In the genomic region with DNA sequence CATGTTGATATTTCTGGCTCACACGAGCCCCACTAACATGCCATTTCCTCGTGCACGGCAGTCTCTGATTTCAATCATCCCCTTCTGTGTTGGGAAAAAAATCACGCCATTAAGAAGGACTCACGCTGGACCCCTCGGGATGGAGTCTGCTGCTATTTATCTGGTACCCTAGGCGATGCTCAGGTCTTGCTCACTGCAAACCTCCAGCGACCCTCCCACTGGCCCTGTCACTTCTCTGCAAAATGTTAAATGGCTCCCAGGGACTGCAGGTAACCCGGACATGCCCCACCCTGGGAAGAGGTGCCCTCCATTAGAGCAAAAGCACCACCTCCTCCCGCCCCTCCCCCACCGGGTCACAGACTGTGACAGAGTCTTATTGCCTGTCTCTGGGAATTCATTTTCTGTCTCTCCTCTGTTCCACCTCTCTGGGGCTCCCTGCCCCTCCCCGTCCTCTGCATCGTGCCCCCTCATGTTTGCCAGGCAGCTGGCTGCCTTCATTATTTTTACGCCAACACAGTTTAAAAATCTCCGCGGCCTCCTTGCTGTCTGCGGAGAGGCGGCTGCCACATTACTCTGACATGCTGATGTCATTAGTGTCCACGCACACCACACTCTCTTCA, we compare ENCODE assay signal across 1 cellular context.
TF ChIP-seq lines count a peak whose summit lies in the region.

No MANE protein-coding gene starts in this region.

TF ChIP-seq in GM23338, 12 proteins besides CTCF, POLR2A, EP300 and RAD21 (continued from another document):
- TF ChIP-seq, protein P1, sequence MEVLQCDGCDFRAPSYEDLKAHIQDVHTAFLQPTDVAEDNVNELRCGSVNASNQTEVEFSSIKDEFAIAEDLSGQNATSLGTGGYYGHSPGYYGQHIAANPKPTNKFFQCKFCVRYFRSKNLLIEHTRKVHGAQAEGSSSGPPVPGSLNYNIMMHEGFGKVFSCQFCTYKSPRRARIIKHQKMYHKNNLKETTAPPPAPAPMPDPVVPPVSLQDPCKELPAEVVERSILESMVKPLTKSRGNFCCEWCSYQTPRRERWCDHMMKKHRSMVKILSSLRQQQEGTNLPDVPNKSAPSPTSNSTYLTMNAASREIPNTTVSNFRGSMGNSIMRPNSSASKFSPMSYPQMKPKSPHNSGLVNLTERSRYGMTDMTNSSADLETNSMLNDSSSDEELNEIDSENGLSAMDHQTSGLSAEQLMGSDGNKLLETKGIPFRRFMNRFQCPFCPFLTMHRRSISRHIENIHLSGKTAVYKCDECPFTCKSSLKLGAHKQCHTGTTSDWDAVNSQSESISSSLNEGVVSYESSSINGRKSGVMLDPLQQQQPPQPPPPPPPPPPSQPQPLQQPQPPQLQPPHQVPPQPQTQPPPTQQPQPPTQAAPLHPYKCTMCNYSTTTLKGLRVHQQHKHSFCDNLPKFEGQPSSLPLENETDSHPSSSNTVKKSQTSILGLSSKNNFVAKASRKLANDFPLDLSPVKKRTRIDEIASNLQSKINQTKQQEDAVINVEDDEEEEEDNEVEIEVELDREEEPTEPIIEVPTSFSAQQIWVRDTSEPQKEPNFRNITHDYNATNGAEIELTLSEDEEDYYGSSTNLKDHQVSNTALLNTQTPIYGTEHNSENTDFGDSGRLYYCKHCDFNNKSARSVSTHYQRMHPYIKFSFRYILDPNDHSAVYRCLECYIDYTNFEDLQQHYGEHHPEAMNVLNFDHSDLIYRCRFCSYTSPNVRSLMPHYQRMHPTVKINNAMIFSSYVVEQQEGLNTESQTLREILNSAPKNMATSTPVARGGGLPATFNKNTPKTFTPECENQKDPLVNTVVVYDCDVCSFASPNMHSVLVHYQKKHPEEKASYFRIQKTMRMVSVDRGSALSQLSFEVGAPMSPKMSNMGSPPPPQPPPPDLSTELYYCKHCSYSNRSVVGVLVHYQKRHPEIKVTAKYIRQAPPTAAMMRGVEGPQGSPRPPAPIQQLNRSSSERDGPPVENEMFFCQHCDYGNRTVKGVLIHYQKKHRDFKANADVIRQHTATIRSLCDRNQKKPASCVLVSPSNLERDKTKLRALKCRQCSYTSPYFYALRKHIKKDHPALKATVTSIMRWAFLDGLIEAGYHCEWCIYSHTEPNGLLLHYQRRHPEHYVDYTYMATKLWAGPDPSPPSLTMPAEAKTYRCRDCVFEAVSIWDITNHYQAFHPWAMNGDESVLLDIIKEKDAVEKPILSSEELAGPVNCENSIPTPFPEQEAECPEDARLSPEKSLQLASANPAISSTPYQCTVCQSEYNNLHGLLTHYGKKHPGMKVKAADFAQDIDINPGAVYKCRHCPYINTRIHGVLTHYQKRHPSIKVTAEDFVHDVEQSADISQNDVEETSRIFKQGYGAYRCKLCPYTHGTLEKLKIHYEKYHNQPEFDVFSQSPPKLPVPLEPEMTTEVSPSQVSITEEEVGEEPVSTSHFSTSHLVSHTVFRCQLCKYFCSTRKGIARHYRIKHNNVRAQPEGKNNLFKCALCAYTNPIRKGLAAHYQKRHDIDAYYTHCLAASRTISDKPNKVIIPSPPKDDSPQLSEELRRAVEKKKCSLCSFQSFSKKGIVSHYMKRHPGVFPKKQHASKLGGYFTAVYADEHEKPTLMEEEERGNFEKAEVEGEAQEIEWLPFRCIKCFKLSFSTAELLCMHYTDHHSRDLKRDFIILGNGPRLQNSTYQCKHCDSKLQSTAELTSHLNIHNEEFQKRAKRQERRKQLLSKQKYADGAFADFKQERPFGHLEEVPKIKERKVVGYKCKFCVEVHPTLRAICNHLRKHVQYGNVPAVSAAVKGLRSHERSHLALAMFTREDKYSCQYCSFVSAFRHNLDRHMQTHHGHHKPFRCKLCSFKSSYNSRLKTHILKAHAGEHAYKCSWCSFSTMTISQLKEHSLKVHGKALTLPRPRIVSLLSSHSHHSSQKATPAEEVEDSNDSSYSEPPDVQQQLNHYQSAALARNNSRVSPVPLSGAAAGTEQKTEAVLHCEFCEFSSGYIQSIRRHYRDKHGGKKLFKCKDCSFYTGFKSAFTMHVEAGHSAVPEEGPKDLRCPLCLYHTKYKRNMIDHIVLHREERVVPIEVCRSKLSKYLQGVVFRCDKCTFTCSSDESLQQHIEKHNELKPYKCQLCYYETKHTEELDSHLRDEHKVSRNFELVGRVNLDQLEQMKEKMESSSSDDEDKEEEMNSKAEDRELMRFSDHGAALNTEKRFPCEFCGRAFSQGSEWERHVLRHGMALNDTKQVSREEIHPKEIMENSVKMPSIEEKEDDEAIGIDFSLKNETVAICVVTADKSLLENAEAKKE (CRISPR knock-in tag; IDR thresholded peaks at IDR 0.05): no peak
- no peak for TF ChIP-seq CREB1 (CRISPR knock-in tag; IDR thresholded peaks at IDR 0.05; ENCODE audit: low read depth)
- no peak for TF ChIP-seq POLR2AphosphoS5 (IDR thresholded peaks at IDR 0.05; ENCODE audit: low read depth)
- no peak for TF ChIP-seq EZH2 (IDR thresholded peaks at IDR 0.05; ENCODE audit: low read depth, unreplicated experiment)
- TF ChIP-seq, protein P2, sequence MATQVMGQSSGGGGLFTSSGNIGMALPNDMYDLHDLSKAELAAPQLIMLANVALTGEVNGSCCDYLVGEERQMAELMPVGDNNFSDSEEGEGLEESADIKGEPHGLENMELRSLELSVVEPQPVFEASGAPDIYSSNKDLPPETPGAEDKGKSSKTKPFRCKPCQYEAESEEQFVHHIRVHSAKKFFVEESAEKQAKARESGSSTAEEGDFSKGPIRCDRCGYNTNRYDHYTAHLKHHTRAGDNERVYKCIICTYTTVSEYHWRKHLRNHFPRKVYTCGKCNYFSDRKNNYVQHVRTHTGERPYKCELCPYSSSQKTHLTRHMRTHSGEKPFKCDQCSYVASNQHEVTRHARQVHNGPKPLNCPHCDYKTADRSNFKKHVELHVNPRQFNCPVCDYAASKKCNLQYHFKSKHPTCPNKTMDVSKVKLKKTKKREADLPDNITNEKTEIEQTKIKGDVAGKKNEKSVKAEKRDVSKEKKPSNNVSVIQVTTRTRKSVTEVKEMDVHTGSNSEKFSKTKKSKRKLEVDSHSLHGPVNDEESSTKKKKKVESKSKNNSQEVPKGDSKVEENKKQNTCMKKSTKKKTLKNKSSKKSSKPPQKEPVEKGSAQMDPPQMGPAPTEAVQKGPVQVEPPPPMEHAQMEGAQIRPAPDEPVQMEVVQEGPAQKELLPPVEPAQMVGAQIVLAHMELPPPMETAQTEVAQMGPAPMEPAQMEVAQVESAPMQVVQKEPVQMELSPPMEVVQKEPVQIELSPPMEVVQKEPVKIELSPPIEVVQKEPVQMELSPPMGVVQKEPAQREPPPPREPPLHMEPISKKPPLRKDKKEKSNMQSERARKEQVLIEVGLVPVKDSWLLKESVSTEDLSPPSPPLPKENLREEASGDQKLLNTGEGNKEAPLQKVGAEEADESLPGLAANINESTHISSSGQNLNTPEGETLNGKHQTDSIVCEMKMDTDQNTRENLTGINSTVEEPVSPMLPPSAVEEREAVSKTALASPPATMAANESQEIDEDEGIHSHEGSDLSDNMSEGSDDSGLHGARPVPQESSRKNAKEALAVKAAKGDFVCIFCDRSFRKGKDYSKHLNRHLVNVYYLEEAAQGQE (IDR thresholded peaks at IDR 0.05; ENCODE audit: unreplicated experiment): no peak
- TF ChIP-seq NANOG (IDR thresholded peaks at IDR 0.05; ENCODE audit: borderline replicate concordance): no peak
